8 cellular contexts compared by ENCODE assay signal in the genomic region with DNA sequence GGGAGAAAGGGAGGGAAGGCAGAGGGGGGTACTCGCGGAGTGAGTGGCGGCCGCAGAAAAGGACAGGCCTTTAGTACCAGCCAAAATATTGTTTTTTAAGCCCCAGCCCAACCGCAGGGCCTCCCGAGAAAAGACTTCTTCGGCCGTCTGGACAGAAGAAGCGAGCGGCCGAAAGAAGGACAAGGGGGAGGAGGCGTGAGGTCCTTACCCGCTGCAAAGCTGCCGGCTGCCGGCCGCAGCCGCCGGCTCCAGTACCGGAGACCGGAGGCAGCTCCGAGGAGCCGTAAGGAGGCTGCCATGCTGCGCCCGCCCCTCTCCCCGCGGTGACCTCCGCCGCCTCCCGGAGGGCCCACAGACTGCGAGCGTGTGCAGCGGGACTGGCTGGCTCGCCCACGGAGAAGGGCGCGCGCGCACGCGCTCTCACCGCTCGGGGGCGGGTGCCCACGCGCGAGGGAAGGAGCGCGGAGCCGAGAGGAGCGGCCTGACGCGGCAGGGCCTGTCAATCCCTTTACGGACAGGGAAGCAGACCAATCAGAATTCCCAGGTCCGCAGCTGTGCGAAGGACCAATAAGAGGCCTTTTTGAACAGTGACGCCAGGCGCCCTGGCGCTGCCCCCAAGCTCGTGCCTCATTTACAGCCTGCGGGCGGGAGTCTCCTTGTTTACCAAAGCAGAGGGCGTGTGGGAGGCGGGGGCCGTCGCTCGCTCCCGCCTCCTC. TPM values are rescaled to one million over a fixed set of nuclear protein-coding genes. Genes with fewer than 3 reads are reported as not detected.
DNase-seq lines count a peak whose midpoint lies in the region; ATAC-seq, FAIRE-seq and TF ChIP-seq lines count a peak whose summit lies in the region.

Gene HIBADH (minus strand): TSS at position 394 of the 716 bp plus-strand sequence. CDS start 95 bp downstream, at position 299.

- DNase-seq in BE2C, result peak; percentile 98
- DNase-seq in GM19239 (ENCODE audit: insufficient read length, low spot score), result peak; percentile 88
- DNase-seq in NCI-H524 treated with DMSO at 0.1 percent for 48 hours (lab: John Stamatoyannopoulos, UW), result peak; percentile 92
- DNase-seq in activated CD4-positive, alpha-beta T cell treated with anti-CD3 and anti-CD28 coated beads for 4 hours, result peak; percentile 95 to 97
- peak; percentile 97 for DNase-seq in kidney epithelial cell (ENCODE audit: low read depth)
- peak; percentile 90 to 92 for DNase-seq in stimulated activated CD4-positive, alpha-beta T cell treated with anti-CD3 and anti-CD28 coated beads, Interleukin-15, amount 100 ng/mL, for 48 hours (ENCODE audit: low read depth in 2 of 2)

- H3K4me3 ChIP-seq in BE2C (ENCODE audit: low read depth, low read length) (peak within 1 kb of the TSS; percentile 98), kidney epithelial cell (ENCODE audit: low read depth, low read length) (peak within 1 kb of the TSS; percentile 61)

- peak; percentile 96 for FAIRE-seq in GM19239 (lab: Jason Lieb, UNC)

- no peaks in the 10 kb centered on the region for H3K9me3 ChIP-seq in BE2C

- H3K36me3 ChIP-seq in BE2C, result no peaks in the 10 kb centered on the region
- no peaks in the 10 kb centered on the region for H3K36me3 ChIP-seq in kidney epithelial cell (ENCODE audit: control insufficient read depth, insufficient read depth, low read length)

- TF ChIP-seq CTCF in BE2C (IDR thresholded peaks at IDR 0.05; ENCODE audit: low read depth, low read length) (no peak), kidney epithelial cell (IDR thresholded peaks at IDR 0.05; ENCODE audit: insufficient read depth, low read length, poor library complexity, severe bottlenecking) (no peak)

- H3K27me3 ChIP-seq in BE2C (no peaks in the 10 kb centered on the region), kidney epithelial cell (ENCODE audit: control insufficient read depth, insufficient read depth, low read length) (no peaks in the 10 kb centered on the region)

- H3K27ac ChIP-seq in cingulate gyrus (ENCODE audit: low read depth, low read length), result peak within 1 kb of the TSS; percentile 76

- H3K4me1 ChIP-seq in BE2C, result no peaks in the 10 kb centered on the region

- peak; percentile 99 for ATAC-seq in HG03457 (IDR thresholded peaks at IDR 0.05; ENCODE audit: unreplicated experiment)

RNA-seq across cellular contexts. Expression of gene HIBADH, which starts in this region (rescaled TPM):
- 7.8 TPM for polyA plus RNA-seq in BE2C (2012; ENCODE audit: insufficient read depth, insufficient read length, low read depth)
- 44.3 and 47.0 TPM in 2 replicates for total RNA-seq in kidney epithelial cell

Comparison
In these comparisons a context has a peak if more than half of its experiments do, and no peak if none do; other contexts are left out.
1. Peak in every context shown above with its lines: DNase-seq, ATAC-seq, H3K4me3 ChIP-seq and H3K27ac ChIP-seq.